ENCODE assay signal across 9 cellular contexts in genomic region chr11:126561327-126561893, GRCh38.
DNase-seq lines count a peak whose midpoint lies in the region; ATAC-seq and TF ChIP-seq lines count a peak whose summit lies in the region.
"Had no signal": no experiment of that assay in that cellular context is flagged by ENCODE, and none has a peak within 500 bp of the region (broad histone marks: within the 10 kb centered on the region; RNA-seq: fewer than 3 reads in every experiment).

No MANE protein-coding gene starts in this region.

- H3K9me3 ChIP-seq in heart left ventricle (no peaks in the 10 kb centered on the region), right atrium auricular region (no peaks in the 10 kb centered on the region), SK-N-MC (ENCODE audit: low read depth, low read length) (no peaks in the 10 kb centered on the region)
- H3K9me3 ChIP-seq: lower lobe of right lung had no signal

- H3K4me3 ChIP-seq in heart left ventricle = no peak overlapping the region
- no peak overlapping the region for H3K4me3 ChIP-seq in right atrium auricular region
- no peak overlapping the region for H3K4me3 ChIP-seq in SK-N-MC
- H3K4me3 ChIP-seq: lower lobe of right lung had no signal

- no peaks in the 10 kb centered on the region for H3K36me3 ChIP-seq in heart left ventricle
- no peaks in the 10 kb centered on the region for H3K36me3 ChIP-seq in right atrium auricular region
- H3K36me3 ChIP-seq in SK-N-MC (ENCODE audit: insufficient read depth, low read length) = no peaks in the 10 kb centered on the region
- H3K36me3 ChIP-seq: lower lobe of right lung had no signal

- intact Hi-C loops in heart left ventricle (cut with DNase I) = no loop called here

- H3K27me3 ChIP-seq in heart left ventricle (peaks cover 0 to 23% (median 0%) of the 10 kb centered on the region in 9 donors), right atrium auricular region (no peaks in the 10 kb centered on the region)

- no peak for TF ChIP-seq POLR2A in heart left ventricle (IDR thresholded peaks at IDR 0.05)

- 28 to 38% (median 30%) methylated on average over 8 of the region's 8 CpGs for WGBS in heart left ventricle, 4 donors

- ATAC-seq in heart left ventricle (peak in 3 of 4 donors; percentile 50 to 53 (median 52)), HG03095 (IDR thresholded peaks at IDR 0.05; ENCODE audit: unreplicated experiment) (no peak)

- H3K4me1 ChIP-seq in heart left ventricle = no peaks in the 10 kb centered on the region
- H3K4me1 ChIP-seq in right atrium auricular region = no peaks in the 10 kb centered on the region
- H3K4me1 ChIP-seq: lower lobe of right lung had no signal

- DNase-seq in heart left ventricle (peak in 4 of 5 donors; percentile 18 to 49 (median 38)), right atrium auricular region (ENCODE audit: low spot score) (no peak), SK-N-MC (ENCODE audit: low read depth, low spot score) (peak; percentile 37), fibroblast of the conjunctiva (ENCODE audit: low read depth) (peak; percentile 31), NCI-H2107 treated with DMSO at 0.1 percent for 48 hours (lab: John Stamatoyannopoulos, UW; ENCODE audit: unreplicated experiment) (no peak)
- DNase-seq in stimulated activated CD4-positive, alpha-beta T cell treated with anti-CD3 and anti-CD28 coated beads, Interleukin-4, amount 100 ng/mL, for 48 hours (ENCODE audit: low read depth in 2 of 2) = peak; percentile 1 to 4
- no peak for DNase-seq in stimulated activated naive CD4-positive, alpha-beta T cell (lab: John Stamatoyannopoulos, UW)
- DNase-seq: lower lobe of right lung had no signal

- no peak for TF ChIP-seq CTCF in heart left ventricle (IDR thresholded peaks at IDR 0.05)
- no peak for TF ChIP-seq CTCF in right atrium auricular region (IDR thresholded peaks at IDR 0.05)

- H3K27ac ChIP-seq in heart left ventricle (no peak overlapping the region), right atrium auricular region (no peak overlapping the region), SK-N-MC (no peak overlapping the region)
- H3K27ac ChIP-seq: lower lobe of right lung had no signal

- no peak overlapping the region for H3K9ac ChIP-seq in SK-N-MC (ENCODE audit: insufficient read length)

Comparison
In these comparisons a context has a peak if more than half of its experiments do, and no peak if none do; other contexts are left out.
1. DNase-seq: peak in heart left ventricle (4 of 5), SK-N-MC (single experiment), fibroblast of the conjunctiva (single experiment) and stimulated activated CD4-positive, alpha-beta T cell treated with anti-CD3 and anti-CD28 coated beads, Interleukin-4, amount 100 ng/mL, for 48 hours (2 of 2); none in right atrium auricular region (single experiment), stimulated activated naive CD4-positive, alpha-beta T cell (0 of 6) and NCI-H2107 treated with DMSO at 0.1 percent for 48 hours (single experiment).